ENCODE assay signal across 18 cellular contexts in genomic region chr3:153855772-153856171, GRCh38.
DNase-seq lines count a peak whose midpoint lies in the region; ATAC-seq and TF ChIP-seq lines count a peak whose summit lies in the region.
"Had no signal": no experiment of that assay in that cellular context is flagged by ENCODE, and none has a peak within 500 bp of the region (broad histone marks: within the 10 kb centered on the region; RNA-seq: fewer than 3 reads in every experiment).

No MANE protein-coding gene starts in this region.

- POLR2A ChIA-PET in CD8-positive, alpha-beta T cell (lab: Charles Lee) = no interaction called here

- H3K9me3 ChIP-seq in CD8-positive, alpha-beta T cell (ENCODE audit: low read length) = no peaks in the 10 kb centered on the region
- H3K9me3 ChIP-seq: A549, lower lobe of right lung, spleen, tibial nerve had no signal

- no peak overlapping the region for H3K27ac ChIP-seq in CD8-positive, alpha-beta T cell (ENCODE audit: low read depth, low read length)
- H3K27ac ChIP-seq: A549, lower lobe of right lung, spleen, tibial nerve had no signal

- H3K27me3 ChIP-seq in CD8-positive, alpha-beta T cell (ENCODE audit: insufficient read depth, low read length) = no peaks in the 10 kb centered on the region
- H3K27me3 ChIP-seq: spleen, tibial nerve had no signal

- H3K36me3 ChIP-seq in CD8-positive, alpha-beta T cell (ENCODE audit: insufficient read depth, low read length) = no peaks in the 10 kb centered on the region
- H3K36me3 ChIP-seq: lower lobe of right lung, spleen, tibial nerve had no signal

- CTCF ChIA-PET in activated naive CD4-positive, alpha-beta T cell treated with anti-CD3 and anti-CD28 coated beads for 36 hours (lab: Charles Lee) = interaction anchor here (0.6 to 0.7 kb wide), 2 partner anchors 11 to 554 kb away, joined by 3 to 5 read pairs; no protein-coding TSS in a partner anchor
- CTCF ChIA-PET in activated naive CD4-positive, alpha-beta T cell treated with anti-CD3 and anti-CD28 coated beads, Interleukin-2, amount 10 ng/mL, durations not matched to agents 7 days and 5 days (lab: Charles Lee) = interaction anchor here (0.6 to 1.1 kb wide), 2 partner anchors 9 to 50 kb away, joined by 3 read pairs; no protein-coding TSS in a partner anchor
- CTCF ChIA-PET in CD8-positive, alpha-beta T cell (lab: Charles Lee) = no interaction called here

- DNase-seq in activated naive CD4-positive, alpha-beta T cell treated with anti-CD3 and anti-CD28 coated beads for 36 hours = peak; percentile 6
- DNase-seq in activated naive CD4-positive, alpha-beta T cell treated with anti-CD3 and anti-CD28 coated beads, Interleukin-2, amount 10 ng/mL, durations not matched to agents 7 days and 5 days = no peak
- DNase-seq in NCI-H2081 treated with DMSO at 0.1 percent for 48 hours (lab: John Stamatoyannopoulos, UW) = no peak
- no peak for DNase-seq in CD8-positive, alpha-beta T cell
- no peak for DNase-seq in NOMO-1 treated with DMSO at 0.1 percent for 48 hours (lab: John Stamatoyannopoulos, UW; ENCODE audit: unreplicated experiment)
- no peak for DNase-seq in NCI-H1436 (lab: John Stamatoyannopoulos, UW)
- DNase-seq: activated CD4-positive, alpha-beta T cell treated with anti-CD3 and anti-CD28 coated beads for 48 hours; H7; lower lobe of right lung; nucleus accumbens; PC-3; spleen; T-cell had no signal

- H3K4me1 Mint-ChIP-seq in activated naive CD4-positive, alpha-beta T cell treated with anti-CD3 and anti-CD28 coated beads for 36 hours (ENCODE audit: low read depth) = no peaks in the 10 kb centered on the region
- H3K4me1 Mint-ChIP-seq in activated naive CD4-positive, alpha-beta T cell treated with anti-CD3 and anti-CD28 coated beads, Interleukin-2, amount 10 ng/mL, durations not matched to agents 7 days and 5 days = no peaks in the 10 kb centered on the region
- no peaks in the 10 kb centered on the region for H3K4me1 Mint-ChIP-seq in CD8-positive, alpha-beta T cell (ENCODE audit: low read depth)
- H3K4me1 Mint-ChIP-seq: T-cell had no signal

- no peaks in the 10 kb centered on the region for H3K4me1 ChIP-seq in CD8-positive, alpha-beta T cell (ENCODE audit: insufficient read depth, low read length)
- H3K4me1 ChIP-seq: A549, lower lobe of right lung, spleen, tibial nerve had no signal

- TF ChIP-seq CTCF in CD8-positive, alpha-beta T cell (IDR thresholded peaks at IDR 0.05) = no peak

- ATAC-seq in GM21619 (IDR thresholded peaks at IDR 0.05; ENCODE audit: unreplicated experiment) (peak; percentile 59), HG03342 (IDR thresholded peaks at IDR 0.05; ENCODE audit: unreplicated experiment) (peak; percentile 60)
- no peak for ATAC-seq in CD8-positive, alpha-beta T cell
- ATAC-seq: lower lobe of right lung, T-cell had no signal

- H3K4me3 Mint-ChIP-seq in activated naive CD4-positive, alpha-beta T cell treated with anti-CD3 and anti-CD28 coated beads for 36 hours = no peak overlapping the region
- H3K4me3 Mint-ChIP-seq in activated naive CD4-positive, alpha-beta T cell treated with anti-CD3 and anti-CD28 coated beads, Interleukin-2, amount 10 ng/mL, durations not matched to agents 7 days and 5 days = no peak overlapping the region
- H3K4me3 Mint-ChIP-seq in CD8-positive, alpha-beta T cell = no peak overlapping the region
- H3K4me3 Mint-ChIP-seq: T-cell had no signal

- H3K27me3 Mint-ChIP-seq in activated naive CD4-positive, alpha-beta T cell treated with anti-CD3 and anti-CD28 coated beads for 36 hours (ENCODE audit: low read depth) = peaks cover 3% of the 10 kb centered on the region
- H3K27me3 Mint-ChIP-seq in activated naive CD4-positive, alpha-beta T cell treated with anti-CD3 and anti-CD28 coated beads, Interleukin-2, amount 10 ng/mL, durations not matched to agents 7 days and 5 days = no peaks in the 10 kb centered on the region
- peaks cover 7% of the 10 kb centered on the region for H3K27me3 Mint-ChIP-seq in CD8-positive, alpha-beta T cell (ENCODE audit: low read depth)

- H3K4me3 ChIP-seq in CD8-positive, alpha-beta T cell (ENCODE audit: low read depth, low read length) = no peak overlapping the region
- H3K4me3 ChIP-seq: A549, lower lobe of right lung, spleen, tibial nerve had no signal

- intact Hi-C loops in activated naive CD4-positive, alpha-beta T cell treated with anti-CD3 and anti-CD28 coated beads for 36 hours (cut with micrococcal nuclease) = no loop called here
- intact Hi-C loops in CD8-positive, alpha-beta T cell (cut with DNase I, micrococcal nuclease) = no loop called here

- H3K9me3 Mint-ChIP-seq in activated naive CD4-positive, alpha-beta T cell treated with anti-CD3 and anti-CD28 coated beads for 36 hours = no peaks in the 10 kb centered on the region
- H3K9me3 Mint-ChIP-seq in activated naive CD4-positive, alpha-beta T cell treated with anti-CD3 and anti-CD28 coated beads, Interleukin-2, amount 10 ng/mL, durations not matched to agents 7 days and 5 days = no peaks in the 10 kb centered on the region
- no peaks in the 10 kb centered on the region for H3K9me3 Mint-ChIP-seq in CD8-positive, alpha-beta T cell
- H3K9me3 Mint-ChIP-seq: activated T-helper 2 cell treated with anti-CD3 and anti-CD28 coated beads, Interferon-gamma antibody, Interleukin-2, Interleukin-4, amounts not matched to agents 10 μg/mL and 5 μg/mL and 100 μg/mL, durations not matched to agents 14 hours and 24 hours and 36 hours; T-cell had no signal

- no peaks in the 10 kb centered on the region for H3K36me3 Mint-ChIP-seq in activated naive CD4-positive, alpha-beta T cell treated with anti-CD3 and anti-CD28 coated beads for 36 hours (ENCODE audit: low read depth)
- H3K36me3 Mint-ChIP-seq in activated naive CD4-positive, alpha-beta T cell treated with anti-CD3 and anti-CD28 coated beads, Interleukin-2, amount 10 ng/mL, durations not matched to agents 7 days and 5 days = no peaks in the 10 kb centered on the region
- no peaks in the 10 kb centered on the region for H3K36me3 Mint-ChIP-seq in CD8-positive, alpha-beta T cell
- H3K36me3 Mint-ChIP-seq: T-cell had no signal

- H3K27ac Mint-ChIP-seq in activated naive CD4-positive, alpha-beta T cell treated with anti-CD3 and anti-CD28 coated beads for 36 hours = no peak overlapping the region
- no peak overlapping the region for H3K27ac Mint-ChIP-seq in activated naive CD4-positive, alpha-beta T cell treated with anti-CD3 and anti-CD28 coated beads, Interleukin-2, amount 10 ng/mL, durations not matched to agents 7 days and 5 days
- H3K27ac Mint-ChIP-seq in CD8-positive, alpha-beta T cell = no peak overlapping the region
- H3K27ac Mint-ChIP-seq: activated T-helper 2 cell treated with anti-CD3 and anti-CD28 coated beads, Interferon-gamma antibody, Interleukin-2, Interleukin-4, amounts not matched to agents 10 μg/mL and 5 μg/mL and 100 μg/mL, durations not matched to agents 14 hours and 24 hours and 36 hours; T-cell had no signal
